ENCODE assay signal across 25 cellular contexts in genomic region chr2:53268086-53268485, GRCh38.
DNase-seq lines count a peak whose midpoint lies in the region; ATAC-seq, FAIRE-seq and TF ChIP-seq lines count a peak whose summit lies in the region.
"Had no signal": no experiment of that assay in that cellular context is flagged by ENCODE, and none has a peak within 500 bp of the region (broad histone marks: within the 10 kb centered on the region; RNA-seq: fewer than 3 reads in every experiment).

No MANE protein-coding gene starts in this region.

- no peaks in the 10 kb centered on the region for H3K9me3 ChIP-seq in neural progenitor cell (ENCODE audit: low read depth)
- H3K9me3 ChIP-seq: gastroesophageal sphincter, HAP-1, left lung had no signal

- H2AFZ ChIP-seq in neural progenitor cell (replicated peaks): peak overlapping the region; percentile 72

- DNase-seq in LNCaP clone FGC (ENCODE audit: low read depth) (no peak), bronchial epithelial cell (ENCODE audit: low read depth) (no peak), neural progenitor cell (ENCODE audit: low spot score) (peak; percentile 37), OCI-M2 (lab: John Stamatoyannopoulos, UW; ENCODE audit: unreplicated experiment) (no peak), NCI-H1105 (lab: John Stamatoyannopoulos, UW) (no peak), NCI-H2171 treated with DMSO at 0.1 percent for 48 hours (lab: John Stamatoyannopoulos, UW) (no peak)
- DNase-seq: activated CD4-positive, CD25-positive, alpha-beta regulatory T cell; activated CD8-positive, alpha-beta T cell treated with anti-CD3 and anti-CD28 coated beads, Interleukin-2, amount 10 ng/mL, durations not matched to agents 7 days and 5 days; activated naive CD4-positive, alpha-beta T cell treated with Interleukin-2 at 50 U/mL for 16 hours; activated T-cell treated with anti-CD3 and anti-CD28 coated beads, Interleukin-2, amount 50 U/mL, for 1 hour; amniotic stem cell; dermis blood vessel endothelial cell; left lung; NCI-H187 treated with DMSO at 0.1 percent for 48 hours; NCI-H226; nephron progenitor cell; stimulated activated CD4-positive, alpha-beta T cell treated with anti-CD3 and anti-CD28 coated beads, Interleukin-1b, Interleukin-23, amount 100 ng/mL, for 48 hours; stimulated activated naive CD4-positive, alpha-beta T cell had no signal

- H3K27me3 ChIP-seq in bronchial epithelial cell (ENCODE audit: control insufficient read depth, insufficient read depth, low read length) (no peaks in the 10 kb centered on the region), neural progenitor cell (no peaks in the 10 kb centered on the region)
- H3K27me3 ChIP-seq: cardiac muscle cell, gastroesophageal sphincter, left lung had no signal

- no peaks in the 10 kb centered on the region for H3K36me3 Mint-ChIP-seq in neural progenitor cell
- H3K36me3 Mint-ChIP-seq: CD4-positive, alpha-beta memory T cell had no signal

- no peak overlapping the region for H3K4me3 ChIP-seq in LNCaP clone FGC (ENCODE audit: low read depth, low read length)
- H3K4me3 ChIP-seq in bronchial epithelial cell (ENCODE audit: low read depth, low read length): no peak overlapping the region
- H3K4me3 ChIP-seq in neural progenitor cell: no peak overlapping the region
- H3K4me3 ChIP-seq: cardiac muscle cell, gastroesophageal sphincter, HAP-1, left lung had no signal

- no peak overlapping the region for H3K4me2 ChIP-seq in neural progenitor cell

- H3K4me3 Mint-ChIP-seq in neural progenitor cell: no peak overlapping the region
- H3K4me3 Mint-ChIP-seq: activated CD8-positive, alpha-beta T cell treated with anti-CD3 and anti-CD28 coated beads, Interleukin-2, amount 10 ng/mL, durations not matched to agents 7 days and 5 days; CD4-positive, alpha-beta memory T cell; nephron progenitor cell had no signal

- H3K4me1 Mint-ChIP-seq in neural progenitor cell: peaks cover 11% of the 10 kb centered on the region
- H3K4me1 Mint-ChIP-seq: CD4-positive, alpha-beta memory T cell; nephron progenitor cell had no signal

- H3K4me1 ChIP-seq in neural progenitor cell: peaks cover 11% of the 10 kb centered on the region
- H3K4me1 ChIP-seq: gastroesophageal sphincter, HAP-1, left lung had no signal

- H3K9ac ChIP-seq in neural progenitor cell: no peak overlapping the region

- H3K36me3 ChIP-seq in bronchial epithelial cell (ENCODE audit: control insufficient read depth, insufficient read depth, low read length): no peaks in the 10 kb centered on the region
- H3K36me3 ChIP-seq in neural progenitor cell: no peaks in the 10 kb centered on the region
- H3K36me3 ChIP-seq: cardiac muscle cell, gastroesophageal sphincter, HAP-1, left lung had no signal

- H3K27ac ChIP-seq in neural progenitor cell: no peak overlapping the region
- H3K27ac ChIP-seq: cardiac muscle cell, gastroesophageal sphincter, left lung had no signal

- peak; percentile 5 for TF ChIP-seq CTCF in GM12873 (IDR thresholded peaks at IDR 0.05; ENCODE audit: insufficient read depth, low read depth, low read length, missing control alignments)
- peak; percentile 17; the same call in 1 of the 2 replicates for TF ChIP-seq CTCF in LNCaP clone FGC (IDR thresholded peaks at IDR 0.05; ENCODE audit: control insufficient read depth, extremely low read depth, insufficient read depth)
- TF ChIP-seq CTCF in bronchial epithelial cell (IDR thresholded peaks at IDR 0.05; ENCODE audit: insufficient read depth, low read length, severe bottlenecking): no peak
- TF ChIP-seq CTCF in neural progenitor cell (IDR thresholded peaks at IDR 0.05): peak; percentile 46

- no peaks in the 10 kb centered on the region for H3F3A ChIP-seq in neural progenitor cell (ENCODE audit: low read depth)

- no peak overlapping the region for H3K27ac Mint-ChIP-seq in neural progenitor cell
- H3K27ac Mint-ChIP-seq: activated CD8-positive, alpha-beta T cell treated with anti-CD3 and anti-CD28 coated beads, Interleukin-2, amount 10 ng/mL, durations not matched to agents 7 days and 5 days; CD4-positive, alpha-beta memory T cell; nephron progenitor cell had no signal

- no peaks in the 10 kb centered on the region for H4K20me1 ChIP-seq in neural progenitor cell (ENCODE audit: low read depth)

- peaks cover 9% of the 10 kb centered on the region for H3K9me3 Mint-ChIP-seq in neural progenitor cell

- no peaks in the 10 kb centered on the region for H3K27me3 Mint-ChIP-seq in neural progenitor cell (ENCODE audit: insufficient read depth, low read depth)
- H3K27me3 Mint-ChIP-seq: CD4-positive, alpha-beta memory T cell had no signal

- FAIRE-seq in bronchial epithelial cell (lab: Jason Lieb, UNC): peak; percentile 77

- ATAC-seq in HG02938 (IDR thresholded peaks at IDR 0.05; ENCODE audit: unreplicated experiment): no peak
- ATAC-seq: activated CD8-positive, alpha-beta T cell treated with anti-CD3 and anti-CD28 coated beads, Interleukin-2, amount 10 ng/mL, durations not matched to agents 7 days and 5 days; gastroesophageal sphincter; left lung; Panc1 had no signal

- H3K79me2 ChIP-seq in neural progenitor cell (ENCODE audit: low read depth): no peaks in the 10 kb centered on the region
